In genomic region chr13:106882222-106882621, GRCh38 we compare ENCODE assay signal across 2 cellular contexts.
TF ChIP-seq lines count a peak whose summit lies in the region.

No MANE protein-coding gene starts in this region.

TF ChIP-seq in liver, 16 proteins besides CTCF, POLR2A, EP300 and RAD21:
- TF ChIP-seq HNF4G (IDR thresholded peaks at IDR 0.05): no peak
- TF ChIP-seq NR2F2 (IDR thresholded peaks at IDR 0.05): peak; percentile 22
TF ChIP-seq in liver: peak in this region for 1.

TF ChIP-seq in HepG2, 621 proteins besides CTCF, POLR2A, EP300 and RAD21:
- TF ChIP-seq RFXANK (CRISPR knock-in tag; IDR thresholded peaks at IDR 0.05): no peak
